14 cellular contexts compared by ENCODE assay signal in genomic region chr16:50273382-50273690, GRCh38. TPM values are rescaled to one million over a fixed set of nuclear protein-coding genes. Genes with fewer than 3 reads are reported as not detected.
A peak's percentile ranks its signal among the peaks of the same experiment; 100 is the strongest.
DNase-seq lines count a peak whose midpoint lies in the region; ATAC-seq and TF ChIP-seq lines count a peak whose summit lies in the region.
"Had no signal": no experiment of that assay in that cellular context is flagged by ENCODE, and none has a peak within 500 bp of the region (broad histone marks: within the 10 kb centered on the region; RNA-seq: fewer than 3 reads in every experiment).

No MANE protein-coding gene starts in this region.

- CTCF ChIA-PET in activated naive CD4-positive, alpha-beta T cell treated with anti-CD3 and anti-CD28 coated beads for 36 hours (lab: Charles Lee), result interaction anchor here (0.8 to 3.7 kb wide), 9 partner anchors 8 to 248 kb away, joined by 3 to 30 read pairs (median 5); partner anchors contain the start of genes ADCY7 and CNEP1R1

- no peaks in the 10 kb centered on the region for H3K9me3 ChIP-seq in Peyer's patch
- no peaks in the 10 kb centered on the region for H3K9me3 ChIP-seq in prostate gland
- H3K9me3 ChIP-seq: transverse colon had no signal

- ATAC-seq in stimulated activated naive B cell treated with anti-CD40 and anti-IgM and Interleukin-4, amounts not matched to agents 10 μg/mL and 1 μg/mL and 100 μg/mL, for 72 hours (replicated peaks), result no peak
- no peak for ATAC-seq in HG03457 (IDR thresholded peaks at IDR 0.05; ENCODE audit: unreplicated experiment)
- no peak for ATAC-seq in GM19324 (IDR thresholded peaks at IDR 0.05; ENCODE audit: low FRiP score, unreplicated experiment)

- intact Hi-C loops in activated naive CD4-positive, alpha-beta T cell treated with anti-CD3 and anti-CD28 coated beads for 36 hours (cut with micrococcal nuclease), result no loop called here
- intact Hi-C loops in prostate gland (cut with DNase I), result no loop called here

- peaks cover 5% of the 10 kb centered on the region for H3K9me3 Mint-ChIP-seq in activated naive CD4-positive, alpha-beta T cell treated with anti-CD3 and anti-CD28 coated beads for 36 hours
- H3K9me3 Mint-ChIP-seq in stimulated activated naive B cell treated with anti-CD40 and anti-IgM and Interleukin-4, amounts not matched to agents 10 μg/mL and 1 μg/mL and 100 μg/mL, for 72 hours, result peaks cover 1% of the 10 kb centered on the region in 2 donors

- DNase-seq in activated naive CD4-positive, alpha-beta T cell treated with anti-CD3 and anti-CD28 coated beads for 36 hours, result no peak
- no peak for DNase-seq in activated naive CD4-positive, alpha-beta T cell treated with anti-CD3 and anti-CD28 coated beads, Interleukin-2, amount 50 U/mL, for 16 hours
- DNase-seq in Peyer's patch, result peak in 1 of 3 donors; percentile 38
- DNase-seq in coronary artery (ENCODE audit: low spot score), result no peak
- DNase-seq in stimulated activated naive B cell treated with anti-CD40 and anti-IgM and Interleukin-4, amounts not matched to agents 10 μg/mL and 1 μg/mL and 100 μg/mL, for 72 hours, result no peak
- no peak for DNase-seq in prostate gland (ENCODE audit: low spot score)
- DNase-seq: DMS153, foreskin melanocyte, HFFc6 had no signal

- peaks cover 17% of the 10 kb centered on the region for H3K36me3 Mint-ChIP-seq in activated naive CD4-positive, alpha-beta T cell treated with anti-CD3 and anti-CD28 coated beads for 36 hours (ENCODE audit: low read depth)
- H3K36me3 Mint-ChIP-seq in stimulated activated naive B cell treated with anti-CD40 and anti-IgM and Interleukin-4, amounts not matched to agents 10 μg/mL and 1 μg/mL and 100 μg/mL, for 72 hours, result peaks cover 13 to 20% of the 10 kb centered on the region in 2 donors

- H3K27ac ChIP-seq in Peyer's patch (peak overlapping the region in 3 of 4 donors; percentile 80 to 93 (median 89)), coronary artery (no peak overlapping the region), prostate gland (no peak overlapping the region)
- H3K27ac ChIP-seq: parathyroid adenoma had no signal

- no peaks in the 10 kb centered on the region for H3K36me3 ChIP-seq in Peyer's patch
- no peaks in the 10 kb centered on the region for H3K36me3 ChIP-seq in prostate gland
- H3K36me3 ChIP-seq: transverse colon had no signal

- H3K4me1 Mint-ChIP-seq in activated naive CD4-positive, alpha-beta T cell treated with anti-CD3 and anti-CD28 coated beads for 36 hours (ENCODE audit: low read depth), result peaks cover 93% of the 10 kb centered on the region
- H3K4me1 Mint-ChIP-seq in stimulated activated naive B cell treated with anti-CD40 and anti-IgM and Interleukin-4, amounts not matched to agents 10 μg/mL and 1 μg/mL and 100 μg/mL, for 72 hours, result peaks cover 51 to 98% of the 10 kb centered on the region in 2 donors
- H3K4me1 Mint-ChIP-seq: mesothelial cell of epicardium had no signal

- TF ChIP-seq CTCF in Peyer's patch (IDR thresholded peaks at IDR 0.05) (no peak), coronary artery (IDR thresholded peaks at IDR 0.05) (no peak), prostate gland (IDR thresholded peaks at IDR 0.05) (no peak)

- H3K27me3 ChIP-seq in Peyer's patch (no peaks in the 10 kb centered on the region), prostate gland (replicated peaks; ENCODE audit: insufficient read depth) (no peaks in the 10 kb centered on the region)
- H3K27me3 ChIP-seq: transverse colon had no signal

- WGBS in prostate gland, result 83% methylated on average over 1 of the region's 2 CpGs

- H3K4me3 ChIP-seq in Peyer's patch (peak overlapping the region in 1 of 4 donors; percentile 46), coronary artery (peak overlapping the region; percentile 57), prostate gland (no peak overlapping the region)

- peaks cover 0 to 38% (median 22%) of the 10 kb centered on the region in 4 donors for H3K4me1 ChIP-seq in Peyer's patch
- H3K4me1 ChIP-seq in prostate gland (replicated peaks), result no peaks in the 10 kb centered on the region
- H3K4me1 ChIP-seq: parathyroid adenoma had no signal

- TF ChIP-seq POLR2A in Peyer's patch (IDR thresholded peaks at IDR 0.05), result no peak
- TF ChIP-seq POLR2A in prostate gland (IDR thresholded peaks at IDR 0.05), result no peak

- peak overlapping the region; percentile 99 for H3K27ac Mint-ChIP-seq in activated naive CD4-positive, alpha-beta T cell treated with anti-CD3 and anti-CD28 coated beads for 36 hours
- H3K27ac Mint-ChIP-seq in stimulated activated naive B cell treated with anti-CD40 and anti-IgM and Interleukin-4, amounts not matched to agents 10 μg/mL and 1 μg/mL and 100 μg/mL, for 72 hours, result peak overlapping the region; percentile 100
- H3K27ac Mint-ChIP-seq: HFFc6, mesothelial cell of epicardium had no signal

- H3K27me3 Mint-ChIP-seq in activated naive CD4-positive, alpha-beta T cell treated with anti-CD3 and anti-CD28 coated beads for 36 hours (ENCODE audit: low read depth), result no peaks in the 10 kb centered on the region
- H3K27me3 Mint-ChIP-seq in stimulated activated naive B cell treated with anti-CD40 and anti-IgM and Interleukin-4, amounts not matched to agents 10 μg/mL and 1 μg/mL and 100 μg/mL, for 72 hours, result no peaks in the 10 kb centered on the region

- H3K4me3 Mint-ChIP-seq in activated naive CD4-positive, alpha-beta T cell treated with anti-CD3 and anti-CD28 coated beads for 36 hours, result peak overlapping the region; percentile 91
- H3K4me3 Mint-ChIP-seq in stimulated activated naive B cell treated with anti-CD40 and anti-IgM and Interleukin-4, amounts not matched to agents 10 μg/mL and 1 μg/mL and 100 μg/mL, for 72 hours, result peak overlapping the region; percentile 87 to 99
- H3K4me3 Mint-ChIP-seq: HFFc6, mesothelial cell of epicardium had no signal

RNA-seq across cellular contexts. Expression of gene ADCY7, which starts 7.0 kb away (rescaled TPM):
- 10 to 100 TPM; 73.4 to 89.6 TPM for total RNA-seq in activated naive CD4-positive, alpha-beta T cell treated with anti-CD3 and anti-CD28 coated beads for 36 hours
- total RNA-seq in Peyer's patch (10 to 100 TPM in 3 of 4 donors, 1 to 10 TPM in 1; 6.5 to 67.7 (median 21.5) TPM), prostate gland (10 to 100 TPM in 1 of 2 donors, 1 to 10 TPM in 1; 2.0 to 10.9 TPM)

Comparison
In these comparisons a context has a peak if more than half of its experiments do, and no peak if none do; other contexts are left out.
1. H3K27ac ChIP-seq: peak in Peyer's patch (3 of 4); none in coronary artery (0 of 2) and prostate gland (0 of 2).